27 cellular contexts compared by ENCODE assay signal in genomic region chr17:5410594-5411272, GRCh38. TPM values are rescaled to one million over a fixed set of nuclear protein-coding genes. Genes with fewer than 3 reads are reported as not detected.
DNase-seq lines count a peak whose midpoint lies in the region; ATAC-seq and TF ChIP-seq lines count a peak whose summit lies in the region.
"Had no signal": no experiment of that assay in that cellular context is flagged by ENCODE, and none has a peak within 500 bp of the region (broad histone marks: within the 10 kb centered on the region; RNA-seq: fewer than 3 reads in every experiment).

No MANE protein-coding gene starts in this region.

- H3K4me1 ChIP-seq in psoas muscle = peaks cover 36% of the 10 kb centered on the region
- H3K4me1 ChIP-seq: esophagus muscularis mucosa, Peyer's patch had no signal

- CTCF ChIA-PET in activated CD4-positive, alpha-beta memory T cell treated with anti-CD3 and anti-CD28 coated beads for 36 hours (lab: Charles Lee) = interaction anchor here (2.5 kb wide), 1 partner anchor 28 kb away, joined by 8 read pairs; the partner anchor contains the start of gene C1QBP

- POLR2A ChIA-PET in activated CD4-positive, alpha-beta memory T cell treated with anti-CD3 and anti-CD28 coated beads for 36 hours (lab: Charles Lee) = interaction anchor here (1.0 to 1.4 kb wide), 2 partner anchors 8 to 22 kb away, joined by 3 to 7 read pairs; partner anchors contain the start of gene NUP88

- no peaks in the 10 kb centered on the region for H3K27me3 Mint-ChIP-seq in activated T-cell treated with anti-CD3 and anti-CD28 coated beads, Interleukin-2, amount 50 U/mL, for 72 hours (ENCODE audit: low read depth)
- H3K27me3 Mint-ChIP-seq in activated CD4-positive, alpha-beta memory T cell treated with anti-CD3 and anti-CD28 coated beads for 36 hours = no peaks in the 10 kb centered on the region
- H3K27me3 Mint-ChIP-seq: dendritic cell treated with granulocyte-macrophage colony-stimulating factor and Interleukin-4, amounts not matched to agents 40 ng/mL and 50 ng/mL, for 4 days; type B pancreatic cell had no signal

- no peaks in the 10 kb centered on the region for H3K9me3 Mint-ChIP-seq in activated T-cell treated with anti-CD3 and anti-CD28 coated beads, Interleukin-2, amount 50 U/mL, for 72 hours
- H3K9me3 Mint-ChIP-seq in activated CD4-positive, alpha-beta memory T cell treated with anti-CD3 and anti-CD28 coated beads for 36 hours = no peaks in the 10 kb centered on the region
- H3K9me3 Mint-ChIP-seq: dendritic cell treated with granulocyte-macrophage colony-stimulating factor and Interleukin-4, amounts not matched to agents 40 ng/mL and 50 ng/mL, for 4 days; type B pancreatic cell had no signal

- DNase-seq in activated T-cell treated with anti-CD3 and anti-CD28 coated beads, Interleukin-2, amount 50 U/mL, for 72 hours = no peak
- DNase-seq in activated T-cell treated with anti-CD3 and anti-CD28 coated beads for 4 hours (no peak), GM10266 (ENCODE audit: extremely low spot score) (peak; percentile 22), psoas muscle (no peak), posterior cingulate gyrus (no peak), midbrain (lab: John Stamatoyannopoulos, UW) (no peak)
- peak; percentile 28 for DNase-seq in activated CD4-positive, alpha-beta memory T cell treated with anti-CD3 and anti-CD28 coated beads for 36 hours
- DNase-seq: ACHN; Caco-2; central memory CD4-positive, alpha-beta T cell; foreskin melanocyte; hypothalamus; KBM-7; mesendoderm; MG63; NCI-H2029; NCI-H526; occipital lobe; Peyer's patch; retina; SHP77 treated with DMSO at 0.1 percent for 48 hours; T-helper 9 cell had no signal

- peak overlapping the region; percentile 0 to 83 for H3K4me3 Mint-ChIP-seq in activated T-cell treated with anti-CD3 and anti-CD28 coated beads, Interleukin-2, amount 50 U/mL, for 72 hours
- H3K4me3 Mint-ChIP-seq in activated CD4-positive, alpha-beta memory T cell treated with anti-CD3 and anti-CD28 coated beads for 36 hours = peak overlapping the region; percentile 11
- H3K4me3 Mint-ChIP-seq: dendritic cell treated with granulocyte-macrophage colony-stimulating factor and Interleukin-4, amounts not matched to agents 40 ng/mL and 50 ng/mL, for 4 days; type B pancreatic cell had no signal

- intact Hi-C loops in activated CD4-positive, alpha-beta memory T cell treated with anti-CD3 and anti-CD28 coated beads for 36 hours (cut with micrococcal nuclease) = no loop called here
- intact Hi-C loops in psoas muscle (cut with DNase I) (no loop called here), posterior cingulate gyrus (cut with DNase I) (no loop called here)

- H3K27ac Mint-ChIP-seq in activated T-cell treated with anti-CD3 and anti-CD28 coated beads, Interleukin-2, amount 50 U/mL, for 72 hours = peak overlapping the region; percentile 11
- H3K27ac Mint-ChIP-seq in activated CD4-positive, alpha-beta memory T cell treated with anti-CD3 and anti-CD28 coated beads for 36 hours = peak overlapping the region; percentile 75
- H3K27ac Mint-ChIP-seq: dendritic cell treated with granulocyte-macrophage colony-stimulating factor and Interleukin-4, amounts not matched to agents 40 ng/mL and 50 ng/mL, for 4 days; type B pancreatic cell had no signal

- no peak overlapping the region for H3K4me3 ChIP-seq in psoas muscle
- H3K4me3 ChIP-seq: esophagus muscularis mucosa, MG63, Peyer's patch, skin epidermis had no signal

- peaks cover 47% of the 10 kb centered on the region for H3K4me1 Mint-ChIP-seq in activated T-cell treated with anti-CD3 and anti-CD28 coated beads, Interleukin-2, amount 50 U/mL, for 72 hours (ENCODE audit: low read depth)
- H3K4me1 Mint-ChIP-seq in activated CD4-positive, alpha-beta memory T cell treated with anti-CD3 and anti-CD28 coated beads for 36 hours (ENCODE audit: low read depth) = peaks cover 44% of the 10 kb centered on the region

- peaks cover 28 to 43% of the 10 kb centered on the region in 2 donors for H3K36me3 Mint-ChIP-seq in activated T-cell treated with anti-CD3 and anti-CD28 coated beads, Interleukin-2, amount 50 U/mL, for 72 hours (ENCODE audit: insufficient read depth in 2 of 2)
- H3K36me3 Mint-ChIP-seq in activated CD4-positive, alpha-beta memory T cell treated with anti-CD3 and anti-CD28 coated beads for 36 hours = peaks cover 37% of the 10 kb centered on the region

- peak; percentile 29 to 68 for ATAC-seq in activated T-cell treated with anti-CD3 and anti-CD28 coated beads, Interleukin-2, amount 50 U/mL, for 72 hours (replicated peaks in 1 of 2)
- ATAC-seq in psoas muscle = no peak
- ATAC-seq in GM21529 (IDR thresholded peaks at IDR 0.05; ENCODE audit: unreplicated experiment) = no peak

- TF ChIP-seq CTCF in GM10266 (IDR thresholded peaks at IDR 0.05; ENCODE audit: control insufficient read depth, insufficient read depth, low read depth, missing control alignments) (no peak), psoas muscle (IDR thresholded peaks at IDR 0.05) (no peak)

- H3K36me3 ChIP-seq in psoas muscle (ENCODE audit: insufficient read depth in 1 of 2, low read depth in 1 of 2) = peaks cover 26 to 99% of the 10 kb centered on the region in 2 donors

- peak overlapping the region; percentile 40 for H3K27ac ChIP-seq in psoas muscle
- H3K27ac ChIP-seq: esophagus muscularis mucosa, Peyer's patch, skin epidermis had no signal

- H3K9me3 ChIP-seq in psoas muscle = no peaks in the 10 kb centered on the region
- H3K9me3 ChIP-seq: Caco-2, esophagus muscularis mucosa, MG63, Peyer's patch had no signal

- H3K27me3 ChIP-seq in psoas muscle (ENCODE audit: insufficient read depth in 3 of 3, low read length in 2 of 3) = no peaks in the 10 kb centered on the region
- H3K27me3 ChIP-seq: esophagus muscularis mucosa, MG63, Peyer's patch had no signal

- 82 to 95% (median 89%) methylated on average over 7 of the region's 7 CpGs for WGBS in psoas muscle, 3 donors

RNA-seq across cellular contexts. Expression of gene NUP88, which starts 8.7 kb away (rescaled TPM):
- 100 to 1,000 TPM in 1 of 2 donors, 10 to 100 TPM in 1; 97.4 to 103 TPM for total RNA-seq in activated T-cell treated with anti-CD3 and anti-CD28 coated beads, Interleukin-2, amount 50 U/mL, for 72 hours
- 100 to 1,000 TPM; 110 to 113 TPM for total RNA-seq in activated CD4-positive, alpha-beta memory T cell treated with anti-CD3 and anti-CD28 coated beads for 36 hours
- total RNA-seq in psoas muscle = 10 to 100 TPM; 54.4 to 90.9 (median 84.1) TPM
- polyA plus RNA-seq in psoas muscle = 100 to 1,000 TPM in 1 of 3 donors, 10 to 100 TPM in 2; 69.6 to 106 (median 75.5) TPM

RNA-seq across cellular contexts. Expression of gene RPAIN, which starts 9.2 kb away (rescaled TPM):
- total RNA-seq in activated T-cell treated with anti-CD3 and anti-CD28 coated beads, Interleukin-2, amount 50 U/mL, for 72 hours = 10 to 100 TPM; 62.6 to 65.0 TPM
- total RNA-seq in activated CD4-positive, alpha-beta memory T cell treated with anti-CD3 and anti-CD28 coated beads for 36 hours = 10 to 100 TPM; 51.7 to 53.4 TPM
- total RNA-seq in psoas muscle = 10 to 100 TPM; 24.7 to 36.3 (median 27.5) TPM
- 10 to 100 TPM; 25.2 to 65.2 (median 48.1) TPM for polyA plus RNA-seq in psoas muscle

RNA-seq across cellular contexts. Expression of gene C1QBP, which starts 28.2 kb away (rescaled TPM):
- total RNA-seq in activated T-cell treated with anti-CD3 and anti-CD28 coated beads, Interleukin-2, amount 50 U/mL, for 72 hours = 100 to 1,000 TPM; 203 to 206 TPM
- 100 to 1,000 TPM; 342 TPM for total RNA-seq in activated CD4-positive, alpha-beta memory T cell treated with anti-CD3 and anti-CD28 coated beads for 36 hours
- 100 to 1,000 TPM; 107 to 184 (median 128) TPM for total RNA-seq in psoas muscle
- 100 to 1,000 TPM; 166 to 472 (median 209) TPM for polyA plus RNA-seq in psoas muscle

RNA-seq across cellular contexts. Expression of gene DHX33, which starts 58.0 kb away (rescaled TPM):
- 10 to 100 TPM; 20.6 to 26.4 TPM for total RNA-seq in activated T-cell treated with anti-CD3 and anti-CD28 coated beads, Interleukin-2, amount 50 U/mL, for 72 hours
- total RNA-seq in activated CD4-positive, alpha-beta memory T cell treated with anti-CD3 and anti-CD28 coated beads for 36 hours = 10 to 100 TPM; 21.8 to 21.9 TPM
- total RNA-seq in psoas muscle = 10 to 100 TPM in 3 of 4 donors, 1 to 10 TPM in 1; 8.9 to 17.7 (median 12.0) TPM
- polyA plus RNA-seq in psoas muscle = 1 to 10 TPM; 3.9 to 9.6 (median 6.9) TPM

Comparison
In these comparisons a context has a peak if more than half of its experiments do, and no peak if none do; other contexts are left out.
1. ATAC-seq: peak in activated T-cell treated with anti-CD3 and anti-CD28 coated beads, Interleukin-2, amount 50 U/mL, for 72 hours (2 of 2); none in psoas muscle (0 of 4) and GM21529 (single experiment).
2. DNase-seq: peak in GM10266 (single experiment) and activated CD4-positive, alpha-beta memory T cell treated with anti-CD3 and anti-CD28 coated beads for 36 hours (single experiment); none in activated T-cell treated with anti-CD3 and anti-CD28 coated beads, Interleukin-2, amount 50 U/mL, for 72 hours (0 of 2), activated T-cell treated with anti-CD3 and anti-CD28 coated beads for 4 hours (single experiment), psoas muscle (0 of 2), posterior cingulate gyrus (0 of 10) and midbrain (single experiment).